ENCODE assay signal across 36 cellular contexts in the genomic region with DNA sequence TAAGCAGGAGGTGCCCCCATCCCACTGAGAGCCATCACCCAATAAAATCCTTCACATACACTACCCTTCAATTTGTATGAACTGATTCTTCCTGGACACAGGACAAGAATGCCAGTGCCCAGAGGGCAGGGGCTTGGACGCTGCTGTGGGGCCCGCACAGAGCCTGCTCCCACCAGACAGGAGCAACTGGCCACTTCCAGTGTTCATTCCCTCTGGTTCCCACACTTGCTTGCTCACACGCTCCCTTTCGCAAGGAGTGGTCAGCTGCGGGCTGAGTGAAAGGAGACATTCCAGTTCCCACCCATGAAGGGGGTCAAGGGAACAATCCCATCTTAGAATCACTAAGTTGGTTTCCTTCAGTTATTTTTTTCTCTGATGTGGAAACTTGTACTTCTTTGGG.
"Had no signal": no experiment of that assay in that cellular context is flagged by ENCODE, and none has a peak within 500 bp of the region (broad histone marks: within the 10 kb centered on the region; RNA-seq: fewer than 3 reads in every experiment).

No MANE protein-coding gene starts in this region.

- H3K27ac ChIP-seq: adrenal gland, body of pancreas, brain microvascular endothelial cell, breast epithelium had no signal

- H3K27ac Mint-ChIP-seq: activated B cell treated with CpG ODN at 0.5 μM for 24 hours; activated CD4-positive, alpha-beta memory T cell treated with anti-CD3 and anti-CD28 coated beads for 36 hours; activated CD4-positive, alpha-beta T cell treated with anti-CD3 and anti-CD28 coated beads, Interleukin-2, amount 10 ng/mL, durations not matched to agents 24 days and 14 days; activated CD8-positive, alpha-beta T cell treated with anti-CD3 and anti-CD28 coated beads for 36 hours; activated naive CD4-positive, alpha-beta T cell treated with anti-CD3 and anti-CD28 coated beads for 36 hours; activated naive CD4-positive, alpha-beta T cell treated with anti-CD3 and anti-CD28 coated beads, Interleukin-2, amount 50 U/mL, for 72 hours; activated naive CD8-positive, alpha-beta T cell treated with anti-CD3 and anti-CD28 coated beads for 36 hours; activated T-cell treated with anti-CD3 and anti-CD28 coated beads, Interleukin-2, amount 50 U/mL, for 72 hours; activated T-helper 1 cell treated with anti-CD3 and anti-CD28 coated beads, Interleukin-12 subunit alpha, Interleukin-12 subunit beta, Interleukin-2, Interleukin-4 antibody, amounts not matched to agents 30 ng/mL and 10 ng/mL and 1 ng/mL, durations not matched to agents 14 hours and 24 hours and 36 hours; activated T-helper 17 cell treated with anti-CD3 and anti-CD28 coated beads, Interleukin-2, amount 50 U/mL, for 72 hours; T-helper 1 cell treated with Interleukin-12 subunit alpha and Interleukin-12 subunit beta and Interleukin-4 antibody, amounts not matched to agents 30 μg/mL and 1 μg/mL, for 36 hours; T-helper 2 cell treated with Interferon-gamma antibody and Interleukin-4, amounts not matched to agents 5 μg/mL and 100 μg/mL, for 36 hours had no signal

- H3K9me3 ChIP-seq: adrenal gland, body of pancreas had no signal

- H3K27me3 ChIP-seq: adrenal gland, body of pancreas, brain microvascular endothelial cell, breast epithelium had no signal

- H3K4me3 ChIP-seq: adrenal gland, body of pancreas, breast epithelium had no signal

- H3K4me1 Mint-ChIP-seq: activated B cell treated with CpG ODN at 0.5 μM for 24 hours; activated CD4-positive, alpha-beta T cell treated with anti-CD3 and anti-CD28 coated beads, Interleukin-2, amount 10 ng/mL, durations not matched to agents 24 days and 14 days; activated naive CD8-positive, alpha-beta T cell treated with anti-CD3 and anti-CD28 coated beads for 36 hours; activated T-helper 17 cell treated with anti-CD3 and anti-CD28 coated beads, Interleukin-2, amount 50 U/mL, for 72 hours had no signal

- DNase-seq: activated B cell treated with CpG ODN at 0.5 μM for 24 hours; activated CD4-positive, alpha-beta memory T cell treated with anti-CD3 and anti-CD28 coated beads for 36 hours; activated CD4-positive, alpha-beta T cell treated with anti-CD3 and anti-CD28 coated beads for 4 hours; activated CD4-positive, alpha-beta T cell treated with anti-CD3 and anti-CD28 coated beads, Interleukin-2, amount 10 ng/mL, durations not matched to agents 24 days and 14 days; activated CD4-positive, alpha-beta T cell treated with anti-CD3 and anti-CD28 coated beads, Interleukin-2, amount 50 U/mL, for 1 hour; activated CD4-positive, alpha-beta T cell treated with anti-CD3 and anti-CD28 coated beads, Interleukin-2, amount 50 U/mL, for 4 hours; activated CD4-positive, CD25-positive, alpha-beta regulatory T cell treated with anti-CD3 and anti-CD28 coated beads, Interleukin-2, amount 50 U/mL, for 72 hours; activated CD8-positive, alpha-beta memory T cell treated with anti-CD3 and anti-CD28 coated beads, Interleukin-2, amount 50 U/mL, for 4 hours; activated CD8-positive, alpha-beta T cell treated with anti-CD3 and anti-CD28 coated beads for 36 hours; activated effector memory CD4-positive, alpha-beta T cell treated with anti-CD3 and anti-CD28 coated beads, Interleukin-2, amount 50 U/mL, for 16 hours; activated gamma-delta T cell treated with Interleukin-2 at 50 U/mL for 16 hours; activated naive CD4-positive, alpha-beta T cell; activated naive CD4-positive, alpha-beta T cell treated with anti-CD3 and anti-CD28 coated beads for 36 hours; activated naive CD4-positive, alpha-beta T cell treated with anti-CD3 and anti-CD28 coated beads, Interleukin-2, amount 50 U/mL, for 16 hours; activated naive CD8-positive, alpha-beta T cell treated with anti-CD3 and anti-CD28 coated beads for 36 hours; activated T-cell treated with anti-CD3 and anti-CD28 coated beads for 4 hours; activated T-cell treated with anti-CD3 and anti-CD28 coated beads, Interleukin-2, amount 50 U/mL, for 1 hour; activated T-cell treated with anti-CD3 and anti-CD28 coated beads, Interleukin-2, amount 50 U/mL, for 4 hours; adrenal gland; amniotic stem cell; aorta; body of pancreas; brain microvascular endothelial cell; central memory CD4-positive, alpha-beta T cell; T-helper 1 cell; T-helper 2 cell; T-helper 9 cell had no signal

- H3K4me3 Mint-ChIP-seq: activated B cell treated with CpG ODN at 0.5 μM for 24 hours; activated CD4-positive, alpha-beta memory T cell treated with anti-CD3 and anti-CD28 coated beads for 36 hours; activated CD4-positive, alpha-beta T cell treated with anti-CD3 and anti-CD28 coated beads, Interleukin-2, amount 10 ng/mL, durations not matched to agents 24 days and 14 days; activated CD8-positive, alpha-beta T cell treated with anti-CD3 and anti-CD28 coated beads for 36 hours; activated naive CD4-positive, alpha-beta T cell treated with anti-CD3 and anti-CD28 coated beads for 36 hours; activated naive CD8-positive, alpha-beta T cell treated with anti-CD3 and anti-CD28 coated beads for 36 hours; activated T-cell treated with anti-CD3 and anti-CD28 coated beads, Interleukin-2, amount 50 U/mL, for 4 hours; activated T-cell treated with anti-CD3 and anti-CD28 coated beads, Interleukin-2, amount 50 U/mL, for 72 hours; activated T-helper 1 cell treated with anti-CD3 and anti-CD28 coated beads, Interleukin-12 subunit alpha, Interleukin-12 subunit beta, Interleukin-2, Interleukin-4 antibody, amounts not matched to agents 30 ng/mL and 10 ng/mL and 1 ng/mL, durations not matched to agents 14 hours and 24 hours and 36 hours; activated T-helper 17 cell treated with anti-CD3 and anti-CD28 coated beads, Interleukin-2, amount 50 U/mL, for 72 hours; T-helper 1 cell treated with Interleukin-12 subunit alpha and Interleukin-12 subunit beta and Interleukin-4 antibody, amounts not matched to agents 30 μg/mL and 1 μg/mL, for 36 hours; T-helper 2 cell treated with Interferon-gamma antibody and Interleukin-4, amounts not matched to agents 5 μg/mL and 100 μg/mL, for 36 hours had no signal

- FAIRE-seq: astrocyte, TTC549 had no signal

- H3K4me1 ChIP-seq: adrenal gland, body of pancreas, breast epithelium had no signal

- ATAC-seq: activated CD8-positive, alpha-beta T cell treated with anti-CD3 and anti-CD28 coated beads for 36 hours; activated naive CD4-positive, alpha-beta T cell treated with anti-CD3 and anti-CD28 coated beads, Interleukin-2, amount 50 U/mL, for 72 hours; activated T-cell treated with anti-CD3 and anti-CD28 coated beads, Interleukin-2, amount 50 U/mL, for 4 hours; activated T-cell treated with anti-CD3 and anti-CD28 coated beads, Interleukin-2, amount 50 U/mL, for 72 hours; activated T-helper 17 cell treated with anti-CD3 and anti-CD28 coated beads, Interleukin-2, amount 50 U/mL, for 72 hours; body of pancreas had no signal

- H3K9me3 Mint-ChIP-seq: activated B cell treated with CpG ODN at 0.5 μM for 24 hours; activated CD4-positive, alpha-beta T cell treated with anti-CD3 and anti-CD28 coated beads, Interleukin-2, amount 10 ng/mL, durations not matched to agents 24 days and 14 days; activated CD8-positive, alpha-beta T cell treated with anti-CD3 and anti-CD28 coated beads for 36 hours; activated T-helper 1 cell treated with anti-CD3 and anti-CD28 coated beads, Interleukin-12 subunit alpha, Interleukin-12 subunit beta, Interleukin-2, Interleukin-4 antibody, amounts not matched to agents 30 ng/mL and 10 ng/mL and 1 ng/mL, durations not matched to agents 14 hours and 24 hours and 36 hours; activated T-helper 17 cell treated with anti-CD3 and anti-CD28 coated beads, Interleukin-2, amount 50 U/mL, for 72 hours; T-helper 1 cell treated with Interleukin-12 subunit alpha and Interleukin-12 subunit beta and Interleukin-4 antibody, amounts not matched to agents 30 μg/mL and 1 μg/mL, for 36 hours; T-helper 2 cell treated with Interferon-gamma antibody and Interleukin-4, amounts not matched to agents 5 μg/mL and 100 μg/mL, for 36 hours had no signal

- H3K36me3 ChIP-seq: adrenal gland, brain microvascular endothelial cell, breast epithelium had no signal

- H3K27me3 Mint-ChIP-seq: activated B cell treated with CpG ODN at 0.5 μM for 24 hours; activated CD4-positive, alpha-beta T cell treated with anti-CD3 and anti-CD28 coated beads, Interleukin-2, amount 10 ng/mL, durations not matched to agents 24 days and 14 days; activated CD8-positive, alpha-beta T cell treated with anti-CD3 and anti-CD28 coated beads for 36 hours; activated naive CD8-positive, alpha-beta T cell treated with anti-CD3 and anti-CD28 coated beads for 36 hours had no signal
